Comparison of ENCODE assay signal across 18 cellular contexts in the genomic region with DNA sequence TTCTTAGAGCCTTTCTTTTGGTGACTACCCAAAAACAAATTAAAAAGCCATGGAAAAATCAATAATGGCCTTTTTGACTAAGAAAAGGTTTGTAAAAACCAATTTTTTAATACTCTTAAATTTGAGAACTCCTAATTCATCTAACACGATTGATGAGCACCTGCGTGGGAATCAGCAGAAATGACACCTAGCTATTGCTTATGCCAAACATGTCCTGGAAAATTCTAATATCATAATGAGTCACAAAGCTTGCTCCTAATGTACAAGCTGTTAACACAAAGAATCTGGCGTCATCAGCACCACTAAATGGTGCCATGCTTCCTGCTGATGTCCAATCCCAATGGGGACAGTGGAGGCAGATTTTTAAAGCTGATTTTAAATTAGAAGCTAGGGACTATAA.
A peak's percentile ranks its signal among the peaks of the same experiment; 100 is the strongest.
DNase-seq lines count a peak whose midpoint lies in the region; TF ChIP-seq lines count a peak whose summit lies in the region.
"Had no signal": no experiment of that assay in that cellular context is flagged by ENCODE, and none has a peak within 500 bp of the region (broad histone marks: within the 10 kb centered on the region; RNA-seq: fewer than 3 reads in every experiment).

No MANE protein-coding gene starts in this region.

- no peak overlapping the region for H3K4me3 ChIP-seq in ascending aorta
- H3K4me3 ChIP-seq: BLaER1, GM23338, HAP-1 had no signal

- no peaks in the 10 kb centered on the region for H3K27me3 ChIP-seq in ascending aorta
- H3K27me3 ChIP-seq: BLaER1 had no signal

- intact Hi-C loops in ascending aorta (cut with DNase I): no loop called here
- intact Hi-C loops in head of caudate nucleus (cut with DNase I): no loop called here

- peak overlapping the region; percentile 68 to 76 for H3K27ac ChIP-seq in ascending aorta
- H3K27ac ChIP-seq: 22Rv1, BLaER1 had no signal

- H3K4me1 ChIP-seq in ascending aorta: peaks cover 5 to 21% of the 10 kb centered on the region in 2 donors
- H3K4me1 ChIP-seq: BLaER1, HAP-1 had no signal

- H3K36me3 ChIP-seq in ascending aorta: peaks cover 2 to 6% of the 10 kb centered on the region in 2 donors
- H3K36me3 ChIP-seq: HAP-1 had no signal

- TF ChIP-seq CTCF in ascending aorta (IDR thresholded peaks at IDR 0.05): no peak

- DNase-seq in ascending aorta (ENCODE audit: low spot score in 2 of 2): no peak
- DNase-seq in ecto neural progenitor cell (ENCODE audit: low spot score): peak; percentile 7
- peak in 23 of 42 donors; percentile 13 to 76 (median 32) for DNase-seq in head of caudate nucleus
- DNase-seq in putamen (ENCODE audit: low spot score): peak; percentile 59
- DNase-seq in T1000 (lab: John Stamatoyannopoulos, UW): no peak
- no peak for DNase-seq in activated CD8-positive, alpha-beta memory T cell treated with anti-CD3 and anti-CD28 coated beads, Interleukin-2, amount 50 U/mL, for 48 hours
- no peak for DNase-seq in activated CD4-positive, CD25-positive, alpha-beta regulatory T cell treated with anti-CD3 and anti-CD28 coated beads, Interleukin-2, amount 50 U/mL, for 72 hours
- no peak for DNase-seq in midbrain (lab: John Stamatoyannopoulos, UW)
- DNase-seq: CD4-positive, CD25-positive, alpha-beta regulatory T cell; CD8-positive, alpha-beta T cell; DMS 273 treated with DMSO at 0.1 percent for 48 hours; DMS53; DMS79 treated with DMSO at 0.1 percent for 48 hours; GF-D8 had no signal

- no peaks in the 10 kb centered on the region for H3K9me3 ChIP-seq in ascending aorta
- H3K9me3 ChIP-seq: BLaER1, HAP-1 had no signal

Comparison
In these comparisons a context has a peak if more than half of its experiments do, and no peak if none do; other contexts are left out.
1. DNase-seq: peak in ecto neural progenitor cell (single experiment), head of caudate nucleus (23 of 42) and putamen (single experiment); none in ascending aorta (0 of 2), T1000 (single experiment), activated CD8-positive, alpha-beta memory T cell treated with anti-CD3 and anti-CD28 coated beads, Interleukin-2, amount 50 U/mL, for 48 hours (single experiment), activated CD4-positive, CD25-positive, alpha-beta regulatory T cell treated with anti-CD3 and anti-CD28 coated beads, Interleukin-2, amount 50 U/mL, for 72 hours (single experiment) and midbrain (single experiment).